In genomic region chr4:39528056-39528465, GRCh38 we compare ENCODE assay signal across 8 cellular contexts. TPM values are rescaled to one million over a fixed set of nuclear protein-coding genes. Genes with fewer than 3 reads are reported as not detected.
A peak's percentile ranks its signal among the peaks of the same experiment; 100 is the strongest.
DNase-seq lines count a peak whose midpoint lies in the region; ATAC-seq and TF ChIP-seq lines count a peak whose summit lies in the region.

No MANE protein-coding gene starts in this region.

- no peak for TF ChIP-seq CTCF in GM12864 (IDR thresholded peaks at IDR 0.05; ENCODE audit: low read depth, low read length, missing control alignments)
- no peak for TF ChIP-seq CTCF in mucosa of descending colon (IDR thresholded peaks at IDR 0.05)

- H3K9me3 ChIP-seq in mucosa of descending colon = peaks cover 4% of the 10 kb centered on the region

- H3K4me3 ChIP-seq in GM12864 (ENCODE audit: low read depth, low read length) (peak overlapping the region; percentile 95), mucosa of descending colon (peak overlapping the region; percentile 79)

- H3K36me3 ChIP-seq in mucosa of descending colon (ENCODE audit: low read depth) = no peaks in the 10 kb centered on the region

- intact Hi-C loops in mucosa of descending colon (cut with DNase I, micrococcal nuclease) = loop anchor here (5.0 to 10.0 kb wide), 2 partner anchors 107 to 109 kb away; partner anchors contain the start of gene SMIM14 (in 2 of the 2)

- ATAC-seq in mucosa of descending colon (peak; percentile 41), HG03175 (IDR thresholded peaks at IDR 0.05; ENCODE audit: unreplicated experiment) (no peak), HG03097 (IDR thresholded peaks at IDR 0.05; ENCODE audit: low FRiP score, unreplicated experiment) (no peak)

- DNase-seq in GM12864 (ENCODE audit: low read depth) = no peak
- DNase-seq in RKO (ENCODE audit: low spot score) = peak; percentile 83
- DNase-seq in effector CD4-positive, alpha-beta T cell = peak; percentile 14
- DNase-seq in mucosa of descending colon = peak in 1 of 3 donors; percentile 89
- no peak for DNase-seq in 8988T
- no peak for DNase-seq in mucosa of gallbladder (ENCODE audit: low spot score)

- peaks cover 21% of the 10 kb centered on the region for H3K4me1 ChIP-seq in mucosa of descending colon (ENCODE audit: low read depth)

RNA-seq across cellular contexts. Expression of gene UGDH, which starts 0.8 kb away (rescaled TPM):
- total RNA-seq in mucosa of descending colon = 100 to 1,000 TPM; 148 to 352 (median 263) TPM
- 61.3 TPM for total RNA-seq in mucosa of gallbladder

Comparison
In these comparisons a context has a peak if more than half of its experiments do, and no peak if none do; other contexts are left out.
1. DNase-seq: peak in RKO (single experiment) and effector CD4-positive, alpha-beta T cell (single experiment); none in GM12864 (single experiment), 8988T (single experiment) and mucosa of gallbladder (single experiment).